In genomic region chr1:199009447-199009846, GRCh38 we compare ENCODE assay signal across 11 cellular contexts.
DNase-seq lines count a peak whose midpoint lies in the region; ATAC-seq and TF ChIP-seq lines count a peak whose summit lies in the region.
"Had no signal": no experiment of that assay in that cellular context is flagged by ENCODE, and none has a peak within 500 bp of the region (broad histone marks: within the 10 kb centered on the region; RNA-seq: fewer than 3 reads in every experiment).

No MANE protein-coding gene starts in this region.

- no peak for TF ChIP-seq CTCF in BE2C (IDR thresholded peaks at IDR 0.05; ENCODE audit: low read depth, low read length)

- no peaks in the 10 kb centered on the region for H3K27me3 ChIP-seq in BLaER1 treated with 17β-estradiol and CSF1 and Interleukin-3, amounts not matched to agents 10 nM and 100 nM
- H3K27me3 ChIP-seq in BE2C = no peaks in the 10 kb centered on the region
- H3K27me3 ChIP-seq: heart right ventricle had no signal

- peak overlapping the region; percentile 75 for H3K4me3 Mint-ChIP-seq in activated T-helper 1 cell treated with anti-CD3 and anti-CD28 coated beads, Interleukin-12 subunit alpha, Interleukin-12 subunit beta, Interleukin-2, Interleukin-4 antibody, amounts not matched to agents 30 ng/mL and 10 ng/mL and 1 ng/mL, durations not matched to agents 14 hours and 24 hours and 36 hours

- peak overlapping the region; percentile 76 for H3K27ac Mint-ChIP-seq in activated T-helper 1 cell treated with anti-CD3 and anti-CD28 coated beads, Interleukin-12 subunit alpha, Interleukin-12 subunit beta, Interleukin-2, Interleukin-4 antibody, amounts not matched to agents 30 ng/mL and 10 ng/mL and 1 ng/mL, durations not matched to agents 14 hours and 24 hours and 36 hours

- peaks cover 16% of the 10 kb centered on the region for H3K36me3 Mint-ChIP-seq in activated T-helper 1 cell treated with anti-CD3 and anti-CD28 coated beads, Interleukin-12 subunit alpha, Interleukin-12 subunit beta, Interleukin-2, Interleukin-4 antibody, amounts not matched to agents 30 ng/mL and 10 ng/mL and 1 ng/mL, durations not matched to agents 14 hours and 24 hours and 36 hours (ENCODE audit: low read depth)

- peaks cover 3 to 28% (median 20%) of the 10 kb centered on the region in 11 experiments; a peak in 15 of 22 replicates for H3K9me3 ChIP-seq in BLaER1 treated with 17β-estradiol and CSF1 and Interleukin-3, amounts not matched to agents 10 nM and 100 nM (replicated peaks in 1 of 11)
- no peaks in the 10 kb centered on the region for H3K9me3 ChIP-seq in BE2C
- H3K9me3 ChIP-seq: heart right ventricle had no signal

- H3K27ac ChIP-seq in BLaER1 treated with 17β-estradiol and CSF1 and Interleukin-3, amounts not matched to agents 10 nM and 100 nM = peak overlapping the region in 9 of 11 experiments; percentile 10 to 79 (median 69); a peak in 16 of 22 replicates
- H3K27ac ChIP-seq: heart right ventricle had no signal

- no peaks in the 10 kb centered on the region for H3K27me3 Mint-ChIP-seq in activated T-helper 1 cell treated with anti-CD3 and anti-CD28 coated beads, Interleukin-12 subunit alpha, Interleukin-12 subunit beta, Interleukin-2, Interleukin-4 antibody, amounts not matched to agents 30 ng/mL and 10 ng/mL and 1 ng/mL, durations not matched to agents 14 hours and 24 hours and 36 hours (ENCODE audit: insufficient read depth)

- no peaks in the 10 kb centered on the region for H3K36me3 ChIP-seq in BLaER1 treated with 17β-estradiol and CSF1 and Interleukin-3, amounts not matched to agents 10 nM and 100 nM
- no peaks in the 10 kb centered on the region for H3K36me3 ChIP-seq in BE2C
- H3K36me3 ChIP-seq: heart right ventricle had no signal

- intact Hi-C loops in activated T-helper 1 cell treated with anti-CD3 and anti-CD28 coated beads, Interleukin-12 subunit alpha, Interleukin-12 subunit beta, Interleukin-2, Interleukin-4 antibody, amounts not matched to agents 30 ng/mL and 10 ng/mL and 1 ng/mL, durations not matched to agents 14 hours and 24 hours and 36 hours (cut with micrococcal nuclease) = loop anchor here (1.0 kb wide), 4 partner anchors 21 to 217 kb away; no protein-coding TSS in a partner anchor

- no peaks in the 10 kb centered on the region for H4K20me1 ChIP-seq in BLaER1 treated with 17β-estradiol and CSF1 and Interleukin-3, amounts not matched to agents 10 nM and 100 nM

- H3K9me3 Mint-ChIP-seq in activated T-helper 1 cell treated with anti-CD3 and anti-CD28 coated beads, Interleukin-12 subunit alpha, Interleukin-12 subunit beta, Interleukin-2, Interleukin-4 antibody, amounts not matched to agents 30 ng/mL and 10 ng/mL and 1 ng/mL, durations not matched to agents 14 hours and 24 hours and 36 hours = peaks cover 12% of the 10 kb centered on the region

- H3K4me1 Mint-ChIP-seq in activated T-helper 1 cell treated with anti-CD3 and anti-CD28 coated beads, Interleukin-12 subunit alpha, Interleukin-12 subunit beta, Interleukin-2, Interleukin-4 antibody, amounts not matched to agents 30 ng/mL and 10 ng/mL and 1 ng/mL, durations not matched to agents 14 hours and 24 hours and 36 hours (ENCODE audit: low read depth) = peaks cover 50% of the 10 kb centered on the region

- DNase-seq in KG1 (lab: John Stamatoyannopoulos, UW) (peak; percentile 47), NCI-H187 (lab: John Stamatoyannopoulos, UW) (no peak), BE2C (no peak), activated gamma-delta T cell (lab: John Stamatoyannopoulos, UW) (no peak)
- peak; percentile 8 for DNase-seq in activated T-helper 1 cell treated with anti-CD3 and anti-CD28 coated beads, Interleukin-12 subunit alpha, Interleukin-12 subunit beta, Interleukin-2, Interleukin-4 antibody, amounts not matched to agents 30 ng/mL and 10 ng/mL and 1 ng/mL, durations not matched to agents 14 hours and 24 hours and 36 hours (ENCODE audit: low spot score)
- DNase-seq: central memory CD4-positive, alpha-beta T cell; heart right ventricle; NCI-H526 had no signal

- H3K4me1 ChIP-seq in BLaER1 treated with 17β-estradiol and CSF1 and Interleukin-3, amounts not matched to agents 10 nM and 100 nM = peaks cover 26 to 62% (median 44%) of the 10 kb centered on the region in 10 experiments
- H3K4me1 ChIP-seq in BE2C = no peaks in the 10 kb centered on the region

- H3K9ac ChIP-seq in BLaER1 treated with 17β-estradiol and CSF1 and Interleukin-3, amounts not matched to agents 10 nM and 100 nM = peak overlapping the region in 9 of 11 experiments; percentile 28 to 67 (median 53); a peak in 14 of 22 replicates

- H3K4me2 ChIP-seq in BLaER1 treated with 17β-estradiol and CSF1 and Interleukin-3, amounts not matched to agents 10 nM and 100 nM = peak overlapping the region; percentile 71 to 82 (median 77); a peak in 21 of 22 replicates

- H3K4me3 ChIP-seq in BLaER1 treated with 17β-estradiol and CSF1 and Interleukin-3, amounts not matched to agents 10 nM and 100 nM = peak overlapping the region in 3 of 10 experiments; percentile 34 to 41 (median 36); a peak in 4 of 20 replicates
- no peak overlapping the region for H3K4me3 ChIP-seq in BE2C (ENCODE audit: low read depth, low read length)
- H3K4me3 ChIP-seq: heart right ventricle had no signal

- ATAC-seq in GM19043 (IDR thresholded peaks at IDR 0.05; ENCODE audit: low read depth, unreplicated experiment) = peak; percentile 50
- no peak for ATAC-seq in HG02938 (IDR thresholded peaks at IDR 0.05; ENCODE audit: unreplicated experiment)

Comparison
In these comparisons a context has a peak if more than half of its experiments do, and no peak if none do; other contexts are left out.
1. DNase-seq: peak in KG1 (single experiment) and activated T-helper 1 cell treated with anti-CD3 and anti-CD28 coated beads, Interleukin-12 subunit alpha, Interleukin-12 subunit beta, Interleukin-2, Interleukin-4 antibody, amounts not matched to agents 30 ng/mL and 10 ng/mL and 1 ng/mL, durations not matched to agents 14 hours and 24 hours and 36 hours (single experiment); none in NCI-H187 (0 of 2), BE2C (single experiment) and activated gamma-delta T cell (single experiment).